In genomic region chr1:1014896-1015681, GRCh38 we compare ENCODE assay signal across 10 cellular contexts. TPM values are rescaled to one million over a fixed set of nuclear protein-coding genes. Genes with fewer than 3 reads are reported as not detected.
DNase-seq lines count a peak whose midpoint lies in the region; ATAC-seq, FAIRE-seq and TF ChIP-seq lines count a peak whose summit lies in the region.
"Had no signal": no experiment of that assay in that cellular context is flagged by ENCODE, and none has a peak within 500 bp of the region (broad histone marks: within the 10 kb centered on the region; RNA-seq: fewer than 3 reads in every experiment).

No MANE protein-coding gene starts in this region.

- peak; percentile 44 to 62; a peak in 3 of 4 replicates for TF ChIP-seq RAD21 in H1 (IDR thresholded peaks at IDR 0.05 in 1 of 2, conservative IDR thresholded peaks at IDR 0.05 in 1 of 2; ENCODE audit: low read depth in 2 of 2, low read length in 2 of 2)

- no peak overlapping the region for H4K5ac ChIP-seq in H1 (ENCODE audit: insufficient read length, low read depth, low read length)

- H3K9me3 ChIP-seq in H1 (ENCODE audit: insufficient read depth in 2 of 2, low read depth in 1 of 2, low read length in 1 of 2) (no peaks in the 10 kb centered on the region), spleen (no peaks in the 10 kb centered on the region)

- H3K27me3 ChIP-seq in H1 (replicated peaks in 1 of 4; ENCODE audit: control insufficient read depth in 3 of 4, extremely low read depth in 1 of 4, insufficient read depth in 3 of 4, low read length in 3 of 4) (peaks cover 0 to 3% (median 0%) of the 10 kb centered on the region in 4 experiments; a peak in 2 of 7 replicates), spleen (replicated peaks in 1 of 7) (peaks cover 0 to 2% (median under 1%) of the 10 kb centered on the region in 7 donors)

- H2BK15ac ChIP-seq in H1 (ENCODE audit: low read length): no peak overlapping the region

- WGBS in H1 (ENCODE audit: extremely low coverage in 1 of 2, insufficient coverage in 1 of 2, insufficient read length in 1 of 2, insufficient replicate concordance in 2 of 2, low coverage in 1 of 2, low lambda C conversion rate in 2 of 2, missing lambda C conversion rate in 1 of 2), 2 experiments: 83% methylated on average over 18 of the region's 18 CpGs; no CpG with 5 or more reads in 1 of the 2 experiments
- WGBS in spleen, 5 donors: 65 to 77% (median 73%) methylated on average over 13 to 18 of the region's 18 CpGs

- intact Hi-C loops in spleen (cut with DNase I; ENCODE audit: low total_unique reads): no loop called here

- peaks cover 6% of the 10 kb centered on the region for H3K23me2 ChIP-seq in H1 (ENCODE audit: low read depth, low read length)

- H3K79me2 ChIP-seq in H1 (ENCODE audit: control insufficient read depth in 1 of 2, insufficient read depth in 2 of 2, low read length in 2 of 2): no peaks in the 10 kb centered on the region

- H2BK20ac ChIP-seq in H1 (ENCODE audit: low read length): no peak overlapping the region

- ATAC-seq in HG03565 (IDR thresholded peaks at IDR 0.05; ENCODE audit: unreplicated experiment): no peak

- H3K36me3 ChIP-seq in H1 (ENCODE audit: control insufficient read depth in 2 of 4, insufficient read depth in 4 of 4, low read length in 3 of 4) (no peaks in the 10 kb centered on the region), spleen (no peaks in the 10 kb centered on the region)

- H3K23ac ChIP-seq in H1 (ENCODE audit: insufficient read length): no peak overlapping the region

- no peak overlapping the region for H3K27ac ChIP-seq in H1 (ENCODE audit: low read depth, low read length)
- peak overlapping the region; percentile 77 to 98 (median 92) for H3K27ac ChIP-seq in spleen
- H3K27ac ChIP-seq: KMS-11 had no signal

- peak; percentile 23 for DNase-seq in NK-92 treated with Interleukin-12 subunit alpha and Interleukin-12 subunit beta, amount 100 ng/mL, for 24 hours (lab: John Stamatoyannopoulos, UW)
- DNase-seq in NK-92 (lab: John Stamatoyannopoulos, UW; ENCODE audit: unreplicated experiment) (no peak), NCI-H2171 (lab: John Stamatoyannopoulos, UW) (peak; percentile 41), H1 (ENCODE audit: low read depth in 1 of 2, low spot score in 2 of 2) (peak in 1 of 2 experiments; percentile 68), spleen (no peak), NCI-H748 treated with DMSO at 0.1 percent for 48 hours (lab: John Stamatoyannopoulos, UW) (no peak), Ammon's horn (ENCODE audit: low spot score) (no peak)

- H3K18ac ChIP-seq in H1 (ENCODE audit: extremely low read depth, low read length): no peak overlapping the region

- no peak overlapping the region for H4K91ac ChIP-seq in H1 (replicated peaks; ENCODE audit: insufficient read length, low read length)

- H2BK12ac ChIP-seq in H1 (ENCODE audit: low read depth, low read length): no peak overlapping the region

- H3K56ac ChIP-seq in H1 (replicated peaks; ENCODE audit: insufficient read length, low read depth, low read length): no peak overlapping the region

- H3K4me1 ChIP-seq in H1 (replicated peaks in 1 of 4; ENCODE audit: control insufficient read depth in 3 of 4, insufficient read depth in 4 of 4, low read length in 3 of 4): peaks cover 0 to 21% (median 15%) of the 10 kb centered on the region in 4 experiments; a peak in 6 of 7 replicates
- peaks cover 4 to 42% (median 35%) of the 10 kb centered on the region in 6 donors for H3K4me1 ChIP-seq in spleen

- no peaks in the 10 kb centered on the region for H3K79me1 ChIP-seq in H1 (ENCODE audit: low read depth, low read length)

- H2AFZ ChIP-seq in H1 (ENCODE audit: low read length): no peak overlapping the region

- no peak overlapping the region for H2BK5ac ChIP-seq in H1 (ENCODE audit: low read depth, low read length)

- H3K4ac ChIP-seq in H1 (replicated peaks; ENCODE audit: insufficient read length, low read depth, low read length): no peak overlapping the region

- H4K20me1 ChIP-seq in H1 (replicated peaks in 1 of 2; ENCODE audit: control insufficient read depth in 1 of 2, insufficient read depth in 2 of 2, low read length in 2 of 2): no peaks in the 10 kb centered on the region

- no peak overlapping the region; a peak in 1 of 4 replicates for H3K4me2 ChIP-seq in H1 (ENCODE audit: insufficient read depth in 1 of 2, low read depth in 2 of 2, low read length in 2 of 2)
- H3K4me2 ChIP-seq: KMS-11 had no signal

- TF ChIP-seq EP300 in H1 (IDR thresholded peaks at IDR 0.05; ENCODE audit: borderline replicate concordance in 1 of 2, low read depth in 2 of 2, low read length in 2 of 2): no peak

- CTCF ChIA-PET in H1 (lab: Charles Lee; ENCODE audit: partially characterized antibody): interaction anchor here (0.7 to 7.8 kb wide), 19 partner anchors 9 to 276 kb away, joined by 3 to 74 read pairs (median 5); partner anchors contain the start of genes HES4, PERM1 and SAMD11

- H2BK120ac ChIP-seq in H1 (replicated peaks; ENCODE audit: low read depth, low read length): no peak overlapping the region

- peak in 1 of 2 experiments; percentile 49; a peak in 1 of 3 replicates for TF ChIP-seq POLR2A in H1 (IDR thresholded peaks at IDR 0.05; ENCODE audit: control extremely low read depth in 1 of 2, low read depth in 2 of 2, low read length in 2 of 2)
- no peak for TF ChIP-seq POLR2A in spleen (IDR thresholded peaks at IDR 0.05)

- H3K9ac ChIP-seq in H1 (replicated peaks in 1 of 4; ENCODE audit: extremely low read depth in 1 of 4, low read depth in 3 of 4, low read length in 3 of 4): no peak overlapping the region
- H3K9ac ChIP-seq: KMS-11 had no signal

- peak overlapping the region; percentile 81 for H4K8ac ChIP-seq in H1 (ENCODE audit: extremely low read depth, insufficient read depth, low read length)

- no peak for FAIRE-seq in H1 (lab: Jason Lieb, UNC)
- FAIRE-seq: colon had no signal

- peak in 2 of 3 experiments; percentile 41 to 46; a peak in 2 of 4 replicates for TF ChIP-seq CTCF in H1 (IDR thresholded peaks at IDR 0.05; ENCODE audit: control extremely low read depth in 1 of 3, insufficient read depth in 1 of 3, low read depth in 1 of 3, low read length in 3 of 3)
- TF ChIP-seq CTCF in spleen (IDR thresholded peaks at IDR 0.05 in 8 of 11, conservative IDR thresholded peaks at IDR 0.05 in 3 of 11): peak in 6 of 11 experiments; percentile 14 to 45 (median 24)

- H3K4me3 ChIP-seq in H1 (ENCODE audit: extremely low read depth in 1 of 4, insufficient read depth in 2 of 4, low read depth in 3 of 4, low read length in 4 of 4) (no peak overlapping the region; a peak in 1 of 8 replicates), spleen (peak overlapping the region in 4 of 8 donors; percentile 50 to 75 (median 60))

- H2AK5ac ChIP-seq in H1 (ENCODE audit: low read depth, low read length): peak overlapping the region; percentile 55; the same call in 1 of the 2 replicates

- no peak overlapping the region for H3K14ac ChIP-seq in H1 (ENCODE audit: insufficient read length)

- POLR2A ChIA-PET in H1 (lab: Charles Lee; ENCODE audit: partially characterized antibody): interaction anchor here (0.8 to 14.9 kb wide), 14 partner anchors 9 to 149 kb away, joined by 3 to 245 read pairs (median 5); partner anchors contain the start of gene HES4

RNA-seq across cellular contexts. Expression of gene ISG15, which starts 1.8 kb away (rescaled TPM):
- total RNA-seq in H1 (2021; fragmentation: NEBNext Ultra II Directional; extraction: Animal tissue kit (Norgen Biotek cat#: 25700)): 27.7 and 29.3 TPM in 2 replicates
- polyA plus RNA-seq in H1 (2011; rRNA removed): 121 and 123 TPM in 2 replicates
- 83.6 TPM for polyA plus RNA-seq in H1 (2011; cell fraction: cytosol; rRNA removed)
- polyA plus RNA-seq in H1 (2011; cell fraction: nucleus; rRNA removed): 56.0 TPM
- 15.3 to 54.0 TPM (median 48.7 TPM) in 4 replicates for polyA plus RNA-seq in H1 (2012, experiment 1 of 2)
- 32.5 TPM for polyA plus RNA-seq in H1 (2012, experiment 2 of 2)
- polyA plus RNA-seq in H1 (2013, experiment 1 of 2): 35.2 TPM
- 36.8 TPM for polyA plus RNA-seq in H1 (2013, experiment 2 of 2)
- 6.5 and 11.0 TPM in 2 replicates for polyA minus RNA-seq in H1 (2011; rRNA and poly(A)+ RNA removed)
- 18.9 TPM for polyA minus RNA-seq in H1 (2011; cell fraction: cytosol; rRNA and poly(A)+ RNA removed)
- 13.1 TPM for polyA minus RNA-seq in H1 (2011; cell fraction: nucleus; rRNA and poly(A)+ RNA removed)
- 10 to 100 TPM; 23.3 to 93.8 (median 51.0) TPM for total RNA-seq in spleen
- polyA plus RNA-seq in spleen: 100 to 1,000 TPM; 131 to 230 (median 163) TPM

RNA-seq across cellular contexts. Expression of gene AGRN, which starts 4.8 kb away (rescaled TPM):
- total RNA-seq in H1 (2021; fragmentation: NEBNext Ultra II Directional; extraction: Animal tissue kit (Norgen Biotek cat#: 25700)): 155 and 162 TPM in 2 replicates
- polyA plus RNA-seq in H1 (2011; rRNA removed): 52.3 and 104 TPM in 2 replicates
- 82.7 TPM for polyA plus RNA-seq in H1 (2011; cell fraction: cytosol; rRNA removed)
- 556 TPM for polyA plus RNA-seq in H1 (2011; cell fraction: nucleus; rRNA removed)
- polyA plus RNA-seq in H1 (2012, experiment 1 of 2): 93.3 to 153 TPM (median 143 TPM) in 4 replicates
- polyA plus RNA-seq in H1 (2012, experiment 2 of 2): 95.8 TPM
- 113 TPM for polyA plus RNA-seq in H1 (2013, experiment 1 of 2)
- 84.3 TPM for polyA plus RNA-seq in H1 (2013, experiment 2 of 2)
- polyA minus RNA-seq in H1 (2011; rRNA and poly(A)+ RNA removed): 35.4 and 47.0 TPM in 2 replicates
- 94.9 TPM for polyA minus RNA-seq in H1 (2011; cell fraction: cytosol; rRNA and poly(A)+ RNA removed)
- polyA minus RNA-seq in H1 (2011; cell fraction: nucleus; rRNA and poly(A)+ RNA removed): 130 TPM
- total RNA-seq in spleen: 10 to 100 TPM; 10.6 to 27.2 (median 16.9) TPM
- 10 to 100 TPM in 1 of 3 donors, 1 to 10 TPM in 2; 4.6 to 16.3 (median 5.6) TPM for polyA plus RNA-seq in spleen

RNA-seq across cellular contexts. Expression of gene HES4, which starts 15.2 kb away (rescaled TPM):
- total RNA-seq in H1 (2021; fragmentation: NEBNext Ultra II Directional; extraction: Animal tissue kit (Norgen Biotek cat#: 25700)): 1.2 and 2.8 TPM in 2 replicates
- polyA plus RNA-seq in H1 (2011; rRNA removed) (3.5 and 12.8 TPM in 2 replicates), spleen (10 to 100 TPM; 20.8 to 64.3 (median 27.8) TPM)
- 8.3 TPM for polyA plus RNA-seq in H1 (2011; cell fraction: cytosol; rRNA removed)
- 14.5 TPM for polyA plus RNA-seq in H1 (2011; cell fraction: nucleus; rRNA removed)
- polyA plus RNA-seq in H1 (2012, experiment 1 of 2): 1.1 to 1.7 TPM (median 1.3 TPM) in 3 of 4 replicates, not detected in the other
- polyA plus RNA-seq in H1 (2012, experiment 2 of 2): 0.43 TPM
- polyA plus RNA-seq in H1 (2013, experiment 1 of 2): 3.8 TPM
- 3.2 TPM for polyA plus RNA-seq in H1 (2013, experiment 2 of 2)
- polyA minus RNA-seq in H1 (2011; rRNA and poly(A)+ RNA removed): not detected in 2 replicates
- 4.5 TPM for polyA minus RNA-seq in H1 (2011; cell fraction: cytosol; rRNA and poly(A)+ RNA removed)
- 3.4 TPM for polyA minus RNA-seq in H1 (2011; cell fraction: nucleus; rRNA and poly(A)+ RNA removed)
- total RNA-seq in spleen: 10 to 100 TPM in 5 of 7 donors, 1 to 10 TPM in 2; 3.8 to 39.0 (median 15.4) TPM

RNA-seq across cellular contexts. Expression of gene PERM1, which starts 33.2 kb away (rescaled TPM):
- not detected in 2 replicates for total RNA-seq in H1 (2021; fragmentation: NEBNext Ultra II Directional; extraction: Animal tissue kit (Norgen Biotek cat#: 25700))
- not detected in 2 replicates for polyA plus RNA-seq in H1 (2011; rRNA removed)
- not detected for polyA plus RNA-seq in H1 (2011; cell fraction: cytosol; rRNA removed)
- not detected for polyA plus RNA-seq in H1 (2011; cell fraction: nucleus; rRNA removed)
- polyA plus RNA-seq in H1 (2012, experiment 1 of 2): 0.30 to 0.90 TPM (median 0.58 TPM) in 4 replicates
- 0.20 TPM for polyA plus RNA-seq in H1 (2012, experiment 2 of 2)
- not detected for polyA plus RNA-seq in H1 (2013, experiment 1 of 2)
- polyA plus RNA-seq in H1 (2013, experiment 2 of 2): not detected
- not detected in 2 replicates for polyA minus RNA-seq in H1 (2011; rRNA and poly(A)+ RNA removed)
- not detected for polyA minus RNA-seq in H1 (2011; cell fraction: cytosol; rRNA and poly(A)+ RNA removed)
- not detected for polyA minus RNA-seq in H1 (2011; cell fraction: nucleus; rRNA and poly(A)+ RNA removed)
- total RNA-seq in spleen: under 1 TPM in 3 of 7 donors, not detected in 4; 0.39 to 0.85 (median 0.60) TPM
- under 1 TPM; 0.20 to 0.80 (median 0.21) TPM for polyA plus RNA-seq in spleen

RNA-seq across cellular contexts. Expression of gene PLEKHN1, which starts 48.8 kb away (rescaled TPM):
- 1.5 TPM in 2 replicates for total RNA-seq in H1 (2021; fragmentation: NEBNext Ultra II Directional; extraction: Animal tissue kit (Norgen Biotek cat#: 25700))
- polyA plus RNA-seq in H1 (2011; rRNA removed) (0.39 and 1.2 TPM in 2 replicates), spleen (under 1 TPM; 0.17 to 0.80 (median 0.63) TPM)
- polyA plus RNA-seq in H1 (2011; cell fraction: cytosol; rRNA removed): 0.65 TPM
- polyA plus RNA-seq in H1 (2011; cell fraction: nucleus; rRNA removed): 4.0 TPM
- polyA plus RNA-seq in H1 (2012, experiment 1 of 2): 0.94 to 1.3 TPM (median 1.00 TPM) in 4 replicates
- polyA plus RNA-seq in H1 (2012, experiment 2 of 2): 0.51 TPM
- 1.1 TPM for polyA plus RNA-seq in H1 (2013, experiment 1 of 2)
- polyA plus RNA-seq in H1 (2013, experiment 2 of 2): 1.3 TPM
- 0.06 and 0.10 TPM in 2 replicates for polyA minus RNA-seq in H1 (2011; rRNA and poly(A)+ RNA removed)
- polyA minus RNA-seq in H1 (2011; cell fraction: cytosol; rRNA and poly(A)+ RNA removed): 0.88 TPM
- polyA minus RNA-seq in H1 (2011; cell fraction: nucleus; rRNA and poly(A)+ RNA removed): 1.3 TPM
- 1 to 10 TPM in 5 of 7 donors, under 1 TPM in 2; 0.65 to 2.2 (median 1.1) TPM for total RNA-seq in spleen

Comparison
In these comparisons a context has a peak if more than half of its experiments do, and no peak if none do; other contexts are left out.
1. DNase-seq: peak in NK-92 treated with Interleukin-12 subunit alpha and Interleukin-12 subunit beta, amount 100 ng/mL, for 24 hours (single experiment) and NCI-H2171 (single experiment); none in NK-92 (single experiment), spleen (single experiment), NCI-H748 treated with DMSO at 0.1 percent for 48 hours (single experiment) and Ammon's horn (single experiment).